16 cellular contexts compared by ENCODE assay signal in the genomic region with DNA sequence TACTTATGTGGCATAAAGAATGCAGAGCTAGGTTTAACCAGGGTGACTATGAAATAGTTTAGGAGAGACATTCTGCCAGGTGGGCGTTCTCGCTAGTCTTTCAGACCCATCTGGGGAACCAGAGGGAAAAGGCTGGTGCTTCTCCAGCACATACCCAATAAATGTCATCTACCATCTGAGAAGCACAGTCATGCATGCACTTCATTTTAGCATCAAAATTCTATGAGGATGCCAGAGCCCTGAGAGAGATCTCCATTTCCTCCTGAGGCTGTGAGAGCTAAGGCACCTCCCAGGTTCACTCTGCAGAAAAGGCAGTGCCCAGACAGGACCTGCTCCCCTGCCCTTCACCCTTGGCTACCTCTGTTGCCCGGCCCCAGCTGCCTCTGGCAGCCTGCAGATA.
DNase-seq lines count a peak whose midpoint lies in the region; ATAC-seq, FAIRE-seq and TF ChIP-seq lines count a peak whose summit lies in the region.
"Had no signal": no experiment of that assay in that cellular context is flagged by ENCODE, and none has a peak within 500 bp of the region (broad histone marks: within the 10 kb centered on the region; RNA-seq: fewer than 3 reads in every experiment).

No MANE protein-coding gene starts in this region.

- H3K36me3 ChIP-seq in A673 (ENCODE audit: insufficient read depth, low read length, poor library complexity, severe bottlenecking) (no peaks in the 10 kb centered on the region), keratinocyte (ENCODE audit: control insufficient read depth in 2 of 2, extremely low read depth in 1 of 2, insufficient read depth in 2 of 2, low read length in 2 of 2) (no peaks in the 10 kb centered on the region), HepG2 (replicated peaks in 1 of 2; ENCODE audit: control insufficient read depth in 1 of 2, insufficient read depth in 2 of 2, low read length in 2 of 2) (no peaks in the 10 kb centered on the region)
- H3K36me3 ChIP-seq: BLaER1 treated with 17β-estradiol and CSF1 and Interleukin-3, amounts not matched to agents 10 nM and 100 nM had no signal

- FAIRE-seq in keratinocyte (lab: Jason Lieb, UNC) (no peak), HTR-8/SVneo (lab: Jason Lieb, UNC) (no peak), HepG2 (lab: Jason Lieb, UNC) (no peak)
- FAIRE-seq: GM12878, GM18507 had no signal

- H3K27me3 ChIP-seq in A673 (replicated peaks; ENCODE audit: insufficient read depth, low read depth, low read length, poor library complexity) (no peaks in the 10 kb centered on the region), keratinocyte (ENCODE audit: control insufficient read depth, extremely low read depth, insufficient read depth, low read length) (no peaks in the 10 kb centered on the region), HepG2 (ENCODE audit: control insufficient read depth in 1 of 2, insufficient read depth in 2 of 2, low read length in 2 of 2) (peaks cover 0 to 13% of the 10 kb centered on the region in 2 experiments; a peak in 2 of 5 replicates)
- H3K27me3 ChIP-seq: BLaER1 treated with 17β-estradiol and CSF1 and Interleukin-3, amounts not matched to agents 10 nM and 100 nM had no signal

- CTCF ChIA-PET in A673 (lab: Charles Lee) = no interaction called here
- CTCF ChIA-PET in RWPE1 (lab: Yijun Ruan, JAX) = no interaction called here
- CTCF ChIA-PET in HepG2 (lab: Yijun Ruan, JAX; ENCODE audit: low intra/inter-chr PET ratio, low total read pairs) = no interaction called here

- H3K9ac ChIP-seq in keratinocyte (ENCODE audit: control insufficient read depth, extremely low read depth, insufficient read depth, low read length) (no peak overlapping the region), HepG2 (ENCODE audit: insufficient read depth, low read depth, low read length) (no peak overlapping the region)
- H3K9ac ChIP-seq: BLaER1 treated with 17β-estradiol and CSF1 and Interleukin-3, amounts not matched to agents 10 nM and 100 nM had no signal

- no peak overlapping the region for H2AFZ ChIP-seq in keratinocyte (ENCODE audit: control insufficient read depth, low read length)
- H2AFZ ChIP-seq in HepG2 (ENCODE audit: low read length) = no peak overlapping the region

- no peaks in the 10 kb centered on the region; the same call in 1 of the 2 replicates for H3K9me3 Mint-ChIP-seq in HFFc6
- H3K9me3 Mint-ChIP-seq: H9 had no signal

- in situ Hi-C loops in HepG2 (cut with HindIII; ENCODE audit: extremely low pct_ligation_motif_present, low pct_unique_long_range_greater_than_20kb) = no loop called here

- H3K4me1 ChIP-seq in A673 (ENCODE audit: insufficient read depth, low read length, poor library complexity, severe bottlenecking) = peaks cover 67% of the 10 kb centered on the region
- H3K4me1 ChIP-seq in keratinocyte (ENCODE audit: control insufficient read depth, extremely low read depth, insufficient read depth, low read length) = peaks cover 16% of the 10 kb centered on the region
- H3K4me1 ChIP-seq in HepG2 (ENCODE audit: insufficient read depth, low read length) = no peaks in the 10 kb centered on the region

- WGBS in HepG2 (ENCODE audit: low lambda C conversion rate) = 9% methylated on average over 3 of the region's 3 CpGs

- no peak for TF ChIP-seq POLR2A in HepG2 (IDR thresholded peaks at IDR 0.05; ENCODE audit: insufficient read depth in 1 of 2, low read depth in 2 of 2, low read length in 2 of 2)

- H3K4me2 ChIP-seq in keratinocyte (ENCODE audit: control insufficient read depth, extremely low read depth, insufficient read depth, low read depth, low read length) (peak overlapping the region; percentile 25), HepG2 (ENCODE audit: low read depth, low read length) (no peak overlapping the region)
- H3K4me2 ChIP-seq: BLaER1 treated with 17β-estradiol and CSF1 and Interleukin-3, amounts not matched to agents 10 nM and 100 nM had no signal

- peaks cover 74% of the 10 kb centered on the region for H3K4me1 Mint-ChIP-seq in HFFc6 (ENCODE audit: low read depth)
- H3K4me1 Mint-ChIP-seq: CD4-positive, CD25-positive, alpha-beta regulatory T cell had no signal

- H3K9me3 ChIP-seq in A673 (ENCODE audit: low read depth, low read length, poor library complexity, severe bottlenecking) (no peaks in the 10 kb centered on the region), keratinocyte (ENCODE audit: control insufficient read depth, low read depth, low read length) (no peaks in the 10 kb centered on the region), HepG2 (ENCODE audit: low read length) (no peaks in the 10 kb centered on the region)
- H3K9me3 ChIP-seq: BLaER1 treated with 17β-estradiol and CSF1 and Interleukin-3, amounts not matched to agents 10 nM and 100 nM had no signal

- H3K9me1 ChIP-seq in keratinocyte (ENCODE audit: control insufficient read depth, extremely low read depth, insufficient read depth, low read length) = no peaks in the 10 kb centered on the region

- no peaks in the 10 kb centered on the region for H3K36me3 Mint-ChIP-seq in HFFc6 (ENCODE audit: low read depth)
- H3K36me3 Mint-ChIP-seq: CD4-positive, CD25-positive, alpha-beta regulatory T cell had no signal

- POLR2A ChIA-PET in A673 (lab: Charles Lee; ENCODE audit: low non-redundant PET) = no interaction called here
- POLR2A ChIA-PET in RWPE1 (lab: Yijun Ruan, JAX; ENCODE audit: low non-redundant PET) = no interaction called here
- POLR2A ChIA-PET in HepG2 (lab: Yijun Ruan, JAX) = no interaction called here

- peak overlapping the region; percentile 93 for H3K27ac Mint-ChIP-seq in HFFc6
- H3K27ac Mint-ChIP-seq: CD4-positive, CD25-positive, alpha-beta regulatory T cell; H9 had no signal

- H4K20me1 ChIP-seq in keratinocyte (ENCODE audit: control insufficient read depth, extremely low read depth, insufficient read depth, low read length) (no peaks in the 10 kb centered on the region), HepG2 (ENCODE audit: insufficient read depth, low read length) (no peaks in the 10 kb centered on the region)
- H4K20me1 ChIP-seq: BLaER1 treated with 17β-estradiol and CSF1 and Interleukin-3, amounts not matched to agents 10 nM and 100 nM had no signal

- TF ChIP-seq CTCF in A673 (conservative IDR thresholded peaks at IDR 0.05; ENCODE audit: low read depth, low read length) = no peak
- no peak for TF ChIP-seq CTCF in HFFc6 (IDR thresholded peaks at IDR 0.05)
- TF ChIP-seq CTCF in RWPE1 (conservative IDR thresholded peaks at IDR 0.05; ENCODE audit: low read depth) = no peak
- no peak for TF ChIP-seq CTCF in keratinocyte (optimal IDR thresholded peaks at IDR 0.05 in 1 of 3, IDR thresholded peaks at IDR 0.05 in 1 of 3, conservative IDR thresholded peaks at IDR 0.05 in 1 of 3; ENCODE audit: extremely low read depth in 1 of 3, insufficient read depth in 2 of 3, low read length in 3 of 3)
- TF ChIP-seq CTCF in HepG2 (CRISPR knock-in tag; IDR thresholded peaks at IDR 0.05) = no peak

- DNase-seq in A673 (ENCODE audit: low spot score) (no peak), HFFc6 (no peak), RWPE1 (ENCODE audit: low spot score) (no peak), keratinocyte (ENCODE audit: low read depth, low spot score) (no peak), HTR-8/SVneo (ENCODE audit: insufficient read length, low spot score) (no peak), HepG2 (ENCODE audit: low spot score) (no peak)
- DNase-seq: AML-193; CD4-positive, CD25-positive, alpha-beta regulatory T cell; GOT3; H9 had no signal

- H3K4me3 Mint-ChIP-seq in HFFc6 = no peak overlapping the region
- H3K4me3 Mint-ChIP-seq: CD4-positive, CD25-positive, alpha-beta regulatory T cell; H9 had no signal

- intact Hi-C loops in A673 (cut with micrococcal nuclease; ENCODE audit: unreplicated experiment) = no loop called here
- intact Hi-C loops in HepG2 (cut with micrococcal nuclease; ENCODE audit: unreplicated experiment) = no loop called here

- no peak overlapping the region for H3K4me3 ChIP-seq in A673 (ENCODE audit: low read depth, low read length, poor library complexity, severe bottlenecking)
- H3K4me3 ChIP-seq in keratinocyte (ENCODE audit: control insufficient read depth in 2 of 3, extremely low read depth in 1 of 3, insufficient read depth in 2 of 3, low read depth in 1 of 3, low read length in 3 of 3) = no peak overlapping the region
- H3K4me3 ChIP-seq in HepG2 (replicated peaks in 1 of 3; ENCODE audit: insufficient read depth in 1 of 3, low read depth in 2 of 3, low read length in 3 of 3) = no peak overlapping the region
- H3K4me3 ChIP-seq: BLaER1 treated with 17β-estradiol and CSF1 and Interleukin-3, amounts not matched to agents 10 nM and 100 nM; GM12878 had no signal

- TF ChIP-seq RAD21 in HepG2 (CRISPR knock-in tag; IDR thresholded peaks at IDR 0.05) = no peak

- dilution Hi-C loops in keratinocyte (cut with MboI; ENCODE audit: extremely low pct_ligation_motif_present, low sequenced_read_pairs) = no loop called here

- no TSS peak for BruUV-seq in A673 (replicated peaks; lab: Mats Ljungman, UMichigan)
- BruUV-seq in HepG2 (replicated peaks; lab: Mats Ljungman, UMichigan) = no TSS peak

- no peak for ATAC-seq in HG03460 (IDR thresholded peaks at IDR 0.05; ENCODE audit: unreplicated experiment)
- no peak for ATAC-seq in HepG2
- no peak for ATAC-seq in SK-N-SH treated with all-trans-retinoic acid at 6 μM for 48 hours
- ATAC-seq: GM12878 had no signal

- no peaks in the 10 kb centered on the region for H3K79me2 ChIP-seq in keratinocyte (ENCODE audit: control insufficient read depth, insufficient read depth, low read length)
- no peaks in the 10 kb centered on the region for H3K79me2 ChIP-seq in HepG2 (ENCODE audit: insufficient read depth, low read length)

- TF ChIP-seq EP300 in HepG2 (IDR thresholded peaks at IDR 0.05; ENCODE audit: low read depth in 2 of 2, low read length in 2 of 2) (no peak), HepG2 (CRISPR knock-in tag; IDR thresholded peaks at IDR 0.05; ENCODE audit: borderline replicate concordance) (no peak)

- no peaks in the 10 kb centered on the region; the same call in 1 of the 2 replicates for H3K27me3 Mint-ChIP-seq in HFFc6 (ENCODE audit: insufficient read depth)

- peak overlapping the region; percentile 65 for H3K27ac ChIP-seq in A673 (ENCODE audit: low read depth, low read length, poor library complexity, severe bottlenecking)
- H3K27ac ChIP-seq in RWPE1 = peak overlapping the region; percentile 18; the same call in 1 of the 2 replicates
- no peak overlapping the region for H3K27ac ChIP-seq in keratinocyte (ENCODE audit: control insufficient read depth, insufficient read depth, low read length)
- no peak overlapping the region for H3K27ac ChIP-seq in HepG2 (ENCODE audit: extremely low read length, insufficient read depth, low read length)
- H3K27ac ChIP-seq: 22Rv1; BLaER1 treated with 17β-estradiol and CSF1 and Interleukin-3, amounts not matched to agents 10 nM and 100 nM had no signal

TF ChIP-seq in HepG2, 621 proteins besides CTCF, POLR2A, EP300 and RAD21 (continues in another document):
- TF ChIP-seq ZNF572 (CRISPR knock-in tag; IDR thresholded peaks at IDR 0.05) (no peak), SYNCRIP (IDR thresholded peaks at IDR 0.05; ENCODE audit: insufficient read depth, low read depth, low read length) (no peak), ELF4 (CRISPR knock-in tag; IDR thresholded peaks at IDR 0.05; ENCODE audit: borderline replicate concordance) (no peak)

TF ChIP-seq in SK-N-SH treated with all-trans-retinoic acid at 6 μM for 48 hours, 23 proteins besides CTCF, POLR2A, EP300 and RAD21 (continues in another document):
- TF ChIP-seq SNAI2 (CRISPR knock-in tag; IDR thresholded peaks at IDR 0.05) (no peak), ZFP30 (CRISPR knock-in tag; IDR thresholded peaks at IDR 0.05) (no peak), GLIS3 (CRISPR knock-in tag; IDR thresholded peaks at IDR 0.05) (no peak), ARNTL (CRISPR knock-in tag; IDR thresholded peaks at IDR 0.05; ENCODE audit: borderline replicate concordance, low read depth) (no peak)

Comparison
In these comparisons a context has a peak if more than half of its experiments do, and no peak if none do; other contexts are left out.
1. H3K27ac ChIP-seq: peak in A673 (single experiment) and RWPE1 (single experiment); none in keratinocyte (single experiment) and HepG2 (single experiment).